Comparison of ENCODE assay signal across 1 cellular context in the genomic region with DNA sequence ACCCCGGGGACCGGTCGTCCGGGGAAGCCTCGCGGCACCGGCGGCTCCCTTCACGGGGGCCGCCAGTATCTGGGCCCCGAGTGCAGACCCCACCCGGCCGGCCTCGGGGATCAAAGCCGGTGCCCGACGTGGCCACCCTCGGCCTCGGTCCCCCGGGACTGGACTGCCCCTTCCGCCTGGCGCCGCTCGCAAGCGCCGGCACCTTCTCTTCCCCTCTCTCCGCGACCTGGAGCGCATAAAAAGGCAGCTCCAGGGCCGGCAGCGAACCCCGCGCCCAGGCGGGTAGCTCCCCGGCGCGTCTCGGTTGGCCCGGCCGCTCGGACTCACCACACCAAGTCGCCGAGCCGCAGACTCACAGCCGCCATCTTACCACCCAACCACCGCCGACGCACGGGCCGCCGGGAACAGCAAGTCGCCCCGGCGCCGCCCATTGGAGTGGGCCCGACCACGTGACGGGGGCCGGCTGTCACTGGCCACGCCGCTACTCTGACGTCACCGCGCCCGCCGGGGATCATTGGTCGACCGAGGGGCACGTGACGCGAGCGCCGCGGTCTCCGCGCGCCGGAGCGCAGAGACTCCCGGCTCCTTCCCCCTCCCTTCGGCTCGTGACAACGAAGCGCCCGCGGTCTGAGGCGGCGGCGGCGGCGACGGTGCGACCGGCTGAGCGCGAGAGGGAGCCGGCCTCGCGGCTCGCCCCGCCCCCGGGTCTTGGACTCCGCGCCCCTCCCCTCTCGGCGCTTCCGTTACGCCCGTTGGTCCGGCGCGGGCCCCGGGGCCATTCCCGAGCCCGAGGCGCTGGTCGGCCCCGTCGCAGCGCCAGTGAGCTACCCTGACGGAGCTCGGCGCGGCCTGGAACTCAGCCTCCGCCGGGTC.
TF ChIP-seq lines count a peak whose summit lies in the region.

A gene (minus strand): TSS at position 388 of the 873 bp plus-strand sequence. CDS start 23 bp downstream, at position 365.
A gene with protein sequence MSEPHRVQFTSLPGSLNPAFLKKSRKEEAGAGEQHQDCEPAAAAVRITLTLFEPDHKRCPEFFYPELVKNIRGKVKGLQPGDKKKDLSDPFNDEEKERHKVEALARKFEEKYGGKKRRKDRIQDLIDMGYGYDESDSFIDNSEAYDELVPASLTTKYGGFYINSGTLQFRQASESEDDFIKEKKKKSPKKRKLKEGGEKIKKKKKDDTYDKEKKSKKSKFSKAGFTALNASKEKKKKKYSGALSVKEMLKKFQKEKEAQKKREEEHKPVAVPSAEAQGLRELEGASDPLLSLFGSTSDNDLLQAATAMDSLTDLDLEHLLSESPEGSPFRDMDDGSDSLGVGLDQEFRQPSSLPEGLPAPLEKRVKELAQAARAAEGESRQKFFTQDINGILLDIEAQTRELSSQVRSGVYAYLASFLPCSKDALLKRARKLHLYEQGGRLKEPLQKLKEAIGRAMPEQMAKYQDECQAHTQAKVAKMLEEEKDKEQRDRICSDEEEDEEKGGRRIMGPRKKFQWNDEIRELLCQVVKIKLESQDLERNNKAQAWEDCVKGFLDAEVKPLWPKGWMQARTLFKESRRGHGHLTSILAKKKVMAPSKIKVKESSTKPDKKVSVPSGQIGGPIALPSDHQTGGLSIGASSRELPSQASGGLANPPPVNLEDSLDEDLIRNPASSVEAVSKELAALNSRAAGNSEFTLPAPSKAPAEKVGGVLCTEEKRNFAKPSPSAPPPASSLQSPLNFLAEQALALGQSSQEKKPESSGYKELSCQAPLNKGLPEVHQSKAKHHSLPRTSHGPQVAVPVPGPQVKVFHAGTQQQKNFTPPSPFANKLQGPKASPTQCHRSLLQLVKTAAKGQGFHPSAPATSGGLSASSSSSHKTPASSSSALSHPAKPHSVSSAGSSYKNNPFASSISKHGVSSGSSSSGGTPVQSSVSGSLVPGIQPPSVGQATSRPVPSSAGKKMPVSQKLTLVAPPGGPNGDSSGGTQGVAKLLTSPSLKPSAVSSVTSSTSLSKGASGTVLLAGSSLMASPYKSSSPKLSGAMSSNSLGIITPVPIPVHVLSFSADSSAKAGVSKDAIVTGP (N-terminal part only) (plus strand): TSS at position 581 of the 873 bp plus-strand sequence. CDS start 5,437 bp downstream, outside the sequence.

TF ChIP-seq in HepG2, 621 proteins besides CTCF, POLR2A, EP300 and RAD21 (continued from another document and continues in another):
- peak; percentile 44; the same call in 1 of the 2 replicates for TF ChIP-seq NR2C2 (CRISPR knock-in tag; IDR thresholded peaks at IDR 0.05; ENCODE audit: borderline replicate concordance)
- no peak for TF ChIP-seq GATAD2A (CRISPR knock-in tag; IDR thresholded peaks at IDR 0.05)
- TF ChIP-seq, protein P1, sequence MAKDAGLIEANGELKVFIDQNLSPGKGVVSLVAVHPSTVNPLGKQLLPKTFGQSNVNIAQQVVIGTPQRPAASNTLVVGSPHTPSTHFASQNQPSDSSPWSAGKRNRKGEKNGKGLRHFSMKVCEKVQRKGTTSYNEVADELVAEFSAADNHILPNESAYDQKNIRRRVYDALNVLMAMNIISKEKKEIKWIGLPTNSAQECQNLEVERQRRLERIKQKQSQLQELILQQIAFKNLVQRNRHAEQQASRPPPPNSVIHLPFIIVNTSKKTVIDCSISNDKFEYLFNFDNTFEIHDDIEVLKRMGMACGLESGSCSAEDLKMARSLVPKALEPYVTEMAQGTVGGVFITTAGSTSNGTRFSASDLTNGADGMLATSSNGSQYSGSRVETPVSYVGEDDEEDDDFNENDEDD (CRISPR knock-in tag; IDR thresholded peaks at IDR 0.05; ENCODE audit: borderline replicate concordance): peak; percentile 49; the same call in 1 of the 2 replicates
- TF ChIP-seq, protein P2, sequence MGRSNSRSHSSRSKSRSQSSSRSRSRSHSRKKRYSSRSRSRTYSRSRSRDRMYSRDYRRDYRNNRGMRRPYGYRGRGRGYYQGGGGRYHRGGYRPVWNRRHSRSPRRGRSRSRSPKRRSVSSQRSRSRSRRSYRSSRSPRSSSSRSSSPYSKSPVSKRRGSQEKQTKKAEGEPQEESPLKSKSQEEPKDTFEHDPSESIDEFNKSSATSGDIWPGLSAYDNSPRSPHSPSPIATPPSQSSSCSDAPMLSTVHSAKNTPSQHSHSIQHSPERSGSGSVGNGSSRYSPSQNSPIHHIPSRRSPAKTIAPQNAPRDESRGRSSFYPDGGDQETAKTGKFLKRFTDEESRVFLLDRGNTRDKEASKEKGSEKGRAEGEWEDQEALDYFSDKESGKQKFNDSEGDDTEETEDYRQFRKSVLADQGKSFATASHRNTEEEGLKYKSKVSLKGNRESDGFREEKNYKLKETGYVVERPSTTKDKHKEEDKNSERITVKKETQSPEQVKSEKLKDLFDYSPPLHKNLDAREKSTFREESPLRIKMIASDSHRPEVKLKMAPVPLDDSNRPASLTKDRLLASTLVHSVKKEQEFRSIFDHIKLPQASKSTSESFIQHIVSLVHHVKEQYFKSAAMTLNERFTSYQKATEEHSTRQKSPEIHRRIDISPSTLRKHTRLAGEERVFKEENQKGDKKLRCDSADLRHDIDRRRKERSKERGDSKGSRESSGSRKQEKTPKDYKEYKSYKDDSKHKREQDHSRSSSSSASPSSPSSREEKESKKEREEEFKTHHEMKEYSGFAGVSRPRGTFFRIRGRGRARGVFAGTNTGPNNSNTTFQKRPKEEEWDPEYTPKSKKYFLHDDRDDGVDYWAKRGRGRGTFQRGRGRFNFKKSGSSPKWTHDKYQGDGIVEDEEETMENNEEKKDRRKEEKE (IDR thresholded peaks at IDR 0.05): no peak
- no peak for TF ChIP-seq IKZF1 (IDR thresholded peaks at IDR 0.05)
- TF ChIP-seq ASH2L (IDR thresholded peaks at IDR 0.05; ENCODE audit: insufficient read length, low read depth, low read length): peak; percentile 76
- no peak for TF ChIP-seq KLF13 (CRISPR knock-in tag; IDR thresholded peaks at IDR 0.05)
- TF ChIP-seq HNRNPUL1 (IDR thresholded peaks at IDR 0.05; ENCODE audit: low read depth, low read length): no peak
- TF ChIP-seq, protein P3, sequence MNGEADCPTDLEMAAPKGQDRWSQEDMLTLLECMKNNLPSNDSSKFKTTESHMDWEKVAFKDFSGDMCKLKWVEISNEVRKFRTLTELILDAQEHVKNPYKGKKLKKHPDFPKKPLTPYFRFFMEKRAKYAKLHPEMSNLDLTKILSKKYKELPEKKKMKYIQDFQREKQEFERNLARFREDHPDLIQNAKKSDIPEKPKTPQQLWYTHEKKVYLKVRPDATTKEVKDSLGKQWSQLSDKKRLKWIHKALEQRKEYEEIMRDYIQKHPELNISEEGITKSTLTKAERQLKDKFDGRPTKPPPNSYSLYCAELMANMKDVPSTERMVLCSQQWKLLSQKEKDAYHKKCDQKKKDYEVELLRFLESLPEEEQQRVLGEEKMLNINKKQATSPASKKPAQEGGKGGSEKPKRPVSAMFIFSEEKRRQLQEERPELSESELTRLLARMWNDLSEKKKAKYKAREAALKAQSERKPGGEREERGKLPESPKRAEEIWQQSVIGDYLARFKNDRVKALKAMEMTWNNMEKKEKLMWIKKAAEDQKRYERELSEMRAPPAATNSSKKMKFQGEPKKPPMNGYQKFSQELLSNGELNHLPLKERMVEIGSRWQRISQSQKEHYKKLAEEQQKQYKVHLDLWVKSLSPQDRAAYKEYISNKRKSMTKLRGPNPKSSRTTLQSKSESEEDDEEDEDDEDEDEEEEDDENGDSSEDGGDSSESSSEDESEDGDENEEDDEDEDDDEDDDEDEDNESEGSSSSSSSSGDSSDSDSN (CRISPR knock-in tag; IDR thresholded peaks at IDR 0.05): peak; percentile 86
- TF ChIP-seq, protein P4, sequence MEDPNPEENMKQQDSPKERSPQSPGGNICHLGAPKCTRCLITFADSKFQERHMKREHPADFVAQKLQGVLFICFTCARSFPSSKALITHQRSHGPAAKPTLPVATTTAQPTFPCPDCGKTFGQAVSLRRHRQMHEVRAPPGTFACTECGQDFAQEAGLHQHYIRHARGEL (CRISPR knock-in tag; IDR thresholded peaks at IDR 0.05): no peak
- TF ChIP-seq, protein P5, sequence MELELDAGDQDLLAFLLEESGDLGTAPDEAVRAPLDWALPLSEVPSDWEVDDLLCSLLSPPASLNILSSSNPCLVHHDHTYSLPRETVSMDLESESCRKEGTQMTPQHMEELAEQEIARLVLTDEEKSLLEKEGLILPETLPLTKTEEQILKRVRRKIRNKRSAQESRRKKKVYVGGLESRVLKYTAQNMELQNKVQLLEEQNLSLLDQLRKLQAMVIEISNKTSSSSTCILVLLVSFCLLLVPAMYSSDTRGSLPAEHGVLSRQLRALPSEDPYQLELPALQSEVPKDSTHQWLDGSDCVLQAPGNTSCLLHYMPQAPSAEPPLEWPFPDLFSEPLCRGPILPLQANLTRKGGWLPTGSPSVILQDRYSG (CRISPR knock-in tag; IDR thresholded peaks at IDR 0.05): peak; percentile 44; the same call in 1 of the 2 replicates
- peak; percentile 72; the same call in 1 of the 2 replicates for TF ChIP-seq CHCHD3 (CRISPR knock-in tag; IDR thresholded peaks at IDR 0.05)
- no peak for TF ChIP-seq TEAD2 (CRISPR knock-in tag; IDR thresholded peaks at IDR 0.05)
- 0 out of 2 replicates have a peak, but pooled peaks have one; percentile 33 for TF ChIP-seq KDM3A (CRISPR knock-in tag; IDR thresholded peaks at IDR 0.05; ENCODE audit: low read depth)
- TF ChIP-seq ZNF891 (CRISPR knock-in tag; IDR thresholded peaks at IDR 0.05): peak; percentile 47; the same call in 1 of the 2 replicates
- peak; percentile 62; the same call in 1 of the 2 replicates for TF ChIP-seq HDAC1 (CRISPR knock-in tag; IDR thresholded peaks at IDR 0.05)
- TF ChIP-seq ZNF138 (CRISPR knock-in tag; IDR thresholded peaks at IDR 0.05; ENCODE audit: low read depth): peak; percentile 49; the same call in 1 of the 2 replicates
- TF ChIP-seq SSRP1 (CRISPR knock-in tag; IDR thresholded peaks at IDR 0.05): no peak
- no peak for TF ChIP-seq ZMYM2 (CRISPR knock-in tag; IDR thresholded peaks at IDR 0.05)
- TF ChIP-seq ZNF605 (CRISPR knock-in tag; IDR thresholded peaks at IDR 0.05): peak; percentile 25; the same call in 1 of the 2 replicates
- TF ChIP-seq ZNF615 (CRISPR knock-in tag; IDR thresholded peaks at IDR 0.05; ENCODE audit: borderline replicate concordance): no peak
- TF ChIP-seq HES4 (CRISPR knock-in tag; IDR thresholded peaks at IDR 0.05; ENCODE audit: borderline replicate concordance): 0 out of 2 replicates have a peak, but pooled peaks have one; percentile 31
- TF ChIP-seq, protein P6, sequence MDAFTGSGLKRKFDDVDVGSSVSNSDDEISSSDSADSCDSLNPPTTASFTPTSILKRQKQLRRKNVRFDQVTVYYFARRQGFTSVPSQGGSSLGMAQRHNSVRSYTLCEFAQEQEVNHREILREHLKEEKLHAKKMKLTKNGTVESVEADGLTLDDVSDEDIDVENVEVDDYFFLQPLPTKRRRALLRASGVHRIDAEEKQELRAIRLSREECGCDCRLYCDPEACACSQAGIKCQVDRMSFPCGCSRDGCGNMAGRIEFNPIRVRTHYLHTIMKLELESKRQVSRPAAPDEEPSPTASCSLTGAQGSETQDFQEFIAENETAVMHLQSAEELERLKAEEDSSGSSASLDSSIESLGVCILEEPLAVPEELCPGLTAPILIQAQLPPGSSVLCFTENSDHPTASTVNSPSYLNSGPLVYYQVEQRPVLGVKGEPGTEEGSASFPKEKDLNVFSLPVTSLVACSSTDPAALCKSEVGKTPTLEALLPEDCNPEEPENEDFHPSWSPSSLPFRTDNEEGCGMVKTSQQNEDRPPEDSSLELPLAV (CRISPR knock-in tag; conservative IDR thresholded peaks at IDR 0.05; ENCODE audit: low read depth): no peak
- TF ChIP-seq ZNF3 (CRISPR knock-in tag; IDR thresholded peaks at IDR 0.05): no peak
- TF ChIP-seq, protein P7, sequence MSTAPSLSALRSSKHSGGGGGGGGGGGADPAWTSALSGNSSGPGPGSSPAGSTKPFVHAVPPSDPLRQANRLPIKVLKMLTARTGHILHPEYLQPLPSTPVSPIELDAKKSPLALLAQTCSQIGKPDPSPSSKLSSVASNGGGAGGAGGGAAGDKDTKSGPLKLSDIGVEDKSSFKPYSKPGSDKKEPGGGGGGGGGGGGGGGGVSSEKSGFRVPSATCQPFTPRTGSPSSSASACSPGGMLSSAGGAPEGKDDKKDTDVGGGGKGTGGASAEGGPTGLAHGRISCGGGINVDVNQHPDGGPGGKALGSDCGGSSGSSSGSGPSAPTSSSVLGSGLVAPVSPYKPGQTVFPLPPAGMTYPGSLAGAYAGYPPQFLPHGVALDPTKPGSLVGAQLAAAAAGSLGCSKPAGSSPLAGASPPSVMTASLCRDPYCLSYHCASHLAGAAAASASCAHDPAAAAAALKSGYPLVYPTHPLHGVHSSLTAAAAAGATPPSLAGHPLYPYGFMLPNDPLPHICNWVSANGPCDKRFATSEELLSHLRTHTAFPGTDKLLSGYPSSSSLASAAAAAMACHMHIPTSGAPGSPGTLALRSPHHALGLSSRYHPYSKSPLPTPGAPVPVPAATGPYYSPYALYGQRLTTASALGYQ (CRISPR knock-in tag; IDR thresholded peaks at IDR 0.05): peak; percentile 51; the same call in 1 of the 2 replicates
- no peak for TF ChIP-seq ZNF12 (CRISPR knock-in tag; IDR thresholded peaks at IDR 0.05)
- TF ChIP-seq, protein P8, sequence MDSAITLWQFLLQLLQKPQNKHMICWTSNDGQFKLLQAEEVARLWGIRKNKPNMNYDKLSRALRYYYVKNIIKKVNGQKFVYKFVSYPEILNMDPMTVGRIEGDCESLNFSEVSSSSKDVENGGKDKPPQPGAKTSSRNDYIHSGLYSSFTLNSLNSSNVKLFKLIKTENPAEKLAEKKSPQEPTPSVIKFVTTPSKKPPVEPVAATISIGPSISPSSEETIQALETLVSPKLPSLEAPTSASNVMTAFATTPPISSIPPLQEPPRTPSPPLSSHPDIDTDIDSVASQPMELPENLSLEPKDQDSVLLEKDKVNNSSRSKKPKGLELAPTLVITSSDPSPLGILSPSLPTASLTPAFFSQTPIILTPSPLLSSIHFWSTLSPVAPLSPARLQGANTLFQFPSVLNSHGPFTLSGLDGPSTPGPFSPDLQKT (CRISPR knock-in tag; IDR thresholded peaks at IDR 0.05; ENCODE audit: borderline replicate concordance): no peak
- no peak for TF ChIP-seq EZH2 (conservative IDR thresholded peaks at IDR 0.05; ENCODE audit: low read depth, low read length)
- TF ChIP-seq ZSCAN31 (CRISPR knock-in tag; IDR thresholded peaks at IDR 0.05; ENCODE audit: low read depth): peak; percentile 72
- TF ChIP-seq TBP (CRISPR knock-in tag; IDR thresholded peaks at IDR 0.05): no peak
- TF ChIP-seq, protein P9, sequence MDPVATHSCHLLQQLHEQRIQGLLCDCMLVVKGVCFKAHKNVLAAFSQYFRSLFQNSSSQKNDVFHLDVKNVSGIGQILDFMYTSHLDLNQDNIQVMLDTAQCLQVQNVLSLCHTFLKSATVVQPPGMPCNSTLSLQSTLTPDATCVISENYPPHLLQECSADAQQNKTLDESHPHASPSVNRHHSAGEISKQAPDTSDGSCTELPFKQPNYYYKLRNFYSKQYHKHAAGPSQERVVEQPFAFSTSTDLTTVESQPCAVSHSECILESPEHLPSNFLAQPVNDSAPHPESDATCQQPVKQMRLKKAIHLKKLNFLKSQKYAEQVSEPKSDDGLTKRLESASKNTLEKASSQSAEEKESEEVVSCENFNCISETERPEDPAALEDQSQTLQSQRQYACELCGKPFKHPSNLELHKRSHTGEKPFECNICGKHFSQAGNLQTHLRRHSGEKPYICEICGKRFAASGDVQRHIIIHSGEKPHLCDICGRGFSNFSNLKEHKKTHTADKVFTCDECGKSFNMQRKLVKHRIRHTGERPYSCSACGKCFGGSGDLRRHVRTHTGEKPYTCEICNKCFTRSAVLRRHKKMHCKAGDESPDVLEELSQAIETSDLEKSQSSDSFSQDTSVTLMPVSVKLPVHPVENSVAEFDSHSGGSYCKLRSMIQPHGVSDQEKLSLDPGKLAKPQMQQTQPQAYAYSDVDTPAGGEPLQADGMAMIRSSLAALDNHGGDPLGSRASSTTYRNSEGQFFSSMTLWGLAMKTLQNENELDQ (CRISPR knock-in tag; IDR thresholded peaks at IDR 0.05; ENCODE audit: borderline replicate concordance): no peak
- peak; percentile 28; the same call in 1 of the 2 replicates for TF ChIP-seq CBX5 (CRISPR knock-in tag; IDR thresholded peaks at IDR 0.05; ENCODE audit: borderline replicate concordance)
- TF ChIP-seq HNF4G (IDR thresholded peaks at IDR 0.05; ENCODE audit: borderline replicate concordance, low read depth, low read length): no peak
- peak; percentile 21; the same call in 1 of the 2 replicates for TF ChIP-seq HNF4G (CRISPR knock-in tag; IDR thresholded peaks at IDR 0.05; ENCODE audit: borderline replicate concordance, low read depth)
